ENCODE assay signal across 30 cellular contexts in the genomic region with DNA sequence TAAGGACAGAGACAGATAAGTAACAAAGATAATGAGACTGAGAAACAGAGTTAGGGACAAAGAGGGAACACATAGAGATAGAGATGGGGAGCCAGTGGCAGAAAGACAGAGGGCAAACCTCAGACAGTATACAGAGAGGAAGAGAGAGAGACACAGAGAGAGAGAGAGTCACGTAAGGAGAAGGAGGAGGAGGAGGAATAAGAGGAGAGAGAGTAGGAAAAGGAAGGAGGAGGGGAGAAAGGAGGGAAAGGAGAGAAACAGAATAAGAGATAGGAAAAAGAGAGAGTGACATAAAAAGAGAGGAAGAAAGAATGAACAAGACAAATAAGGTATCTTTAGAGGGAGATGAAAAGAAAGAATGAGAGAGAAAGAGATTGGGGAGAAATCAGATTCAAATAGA. TPM values are rescaled to one million over a fixed set of nuclear protein-coding genes. Genes with fewer than 3 reads are reported as not detected.
DNase-seq lines count a peak whose midpoint lies in the region; ATAC-seq, FAIRE-seq and TF ChIP-seq lines count a peak whose summit lies in the region.
"Had no signal": no experiment of that assay in that cellular context is flagged by ENCODE, and none has a peak within 500 bp of the region (broad histone marks: within the 10 kb centered on the region; RNA-seq: fewer than 3 reads in every experiment).

No MANE protein-coding gene starts in this region.

- TF ChIP-seq POLR2A in K562 (conservative IDR thresholded peaks at IDR 0.05): no peak

- H3K27me3 ChIP-seq in K562 (ENCODE audit: control insufficient read depth in 2 of 2, insufficient read depth in 2 of 2, low read length in 2 of 2): peaks cover 14 to 37% of the 10 kb centered on the region in 2 experiments
- H3K27me3 ChIP-seq: BLaER1 had no signal

- CTCF ChIA-PET in HEK293 (lab: Yijun Ruan, JAX): interaction anchor here (0.6 kb wide), 1 partner anchor 130 kb away, joined by 4 read pairs; no protein-coding TSS in a partner anchor
- CTCF ChIA-PET in K562 (lab: Yijun Ruan, JAX; ENCODE audit: low intra/inter-chr PET ratio): no interaction called here

- peaks cover 32% of the 10 kb centered on the region for H3K27me3 Mint-ChIP-seq in nephron progenitor cell (ENCODE audit: low read depth, poor library complexity)

- H3K4me1 Mint-ChIP-seq in nephron progenitor cell: peaks cover 7% of the 10 kb centered on the region

- POLR2A ChIA-PET in HEK293 (lab: Yijun Ruan, JAX): interaction anchor here (0.5 kb wide), 1 partner anchor 128 kb away, joined by 3 read pairs; no protein-coding TSS in a partner anchor
- POLR2A ChIA-PET in K562 (lab: Yijun Ruan, JAX): no interaction called here

- DNase-seq in K562 (ENCODE audit: extremely low read depth in 1 of 4, low spot score in 3 of 4) (no peak), nephron progenitor cell (no peak), dedifferentiated amniotic fluid mesenchymal stem cell (ENCODE audit: extremely low spot score) (no peak)
- DNase-seq: 8988T; ACHN; BE2C; C1 segment of cervical spinal cord; CD4-positive, alpha-beta memory T cell; CD4-positive, CD25-positive, alpha-beta regulatory T cell; CD8-positive, alpha-beta memory T cell; COR-L47; DMS 273 treated with DMSO at 0.1 percent for 48 hours; DMS153; DMS53; DMS79; DND-41; EL; GDM1 had no signal

- no peaks in the 10 kb centered on the region for H3K36me3 Mint-ChIP-seq in nephron progenitor cell (ENCODE audit: low read depth)
- H3K36me3 Mint-ChIP-seq: CD14-positive monocyte; CD4-positive, alpha-beta memory T cell; CD4-positive, CD25-positive, alpha-beta regulatory T cell had no signal

- no peak for TF ChIP-seq EP300 in K562 (IDR thresholded peaks at IDR 0.05; ENCODE audit: low read length)

- no peaks in the 10 kb centered on the region for H3K79me2 ChIP-seq in K562 (ENCODE audit: control insufficient read depth, insufficient read depth, low read length)

- H3K4me1 ChIP-seq in HEK293 (ENCODE audit: control insufficient read depth, insufficient read depth, low read length): no peaks in the 10 kb centered on the region
- no peaks in the 10 kb centered on the region for H3K4me1 ChIP-seq in K562 (replicated peaks in 1 of 2; ENCODE audit: control insufficient read depth in 2 of 2, insufficient read depth in 2 of 2, low read length in 2 of 2)
- H3K4me1 ChIP-seq: BE2C had no signal

- H3K9ac ChIP-seq in K562 (ENCODE audit: insufficient read depth in 1 of 2, low read depth in 2 of 2, low read length in 2 of 2): no peak overlapping the region
- H3K9ac ChIP-seq: BLaER1 had no signal

- intact Hi-C loops in K562 (cut with micrococcal nuclease): no loop called here

- H3K27ac Mint-ChIP-seq in nephron progenitor cell: peak overlapping the region; percentile 44
- H3K27ac Mint-ChIP-seq: CD14-positive monocyte; CD4-positive, alpha-beta memory T cell had no signal

- H3K36me3 ChIP-seq in HEK293 (ENCODE audit: control insufficient read depth in 2 of 2, insufficient read depth in 1 of 2, low read length in 2 of 2) (no peaks in the 10 kb centered on the region), K562 (ENCODE audit: control insufficient read depth, insufficient read depth, low read length) (no peaks in the 10 kb centered on the region)
- H3K36me3 ChIP-seq: BE2C, BLaER1 had no signal

- in situ Hi-C loops in K562 (cut with MboI): no loop called here

- H2AFZ ChIP-seq in K562 (ENCODE audit: low read depth, low read length): no peak overlapping the region

- no peak for TF ChIP-seq RAD21 in K562 (CRISPR knock-in tag; conservative IDR thresholded peaks at IDR 0.05 in 1 of 2, IDR thresholded peaks at IDR 0.05 in 1 of 2)

- WGBS in K562 (ENCODE audit: insufficient coverage, low coverage, missing lambda C conversion rate): 0% methylated on average over 1 of the region's 1 CpG

- FAIRE-seq in K562 (lab: Jason Lieb, UNC): no peak
- FAIRE-seq: A204.1, GM12878, GM12892, GM19239 had no signal

- peaks cover 6% of the 10 kb centered on the region for H3K9me3 Mint-ChIP-seq in nephron progenitor cell
- H3K9me3 Mint-ChIP-seq: CD4-positive, CD25-positive, alpha-beta regulatory T cell; CD8-positive, alpha-beta memory T cell had no signal

- ATAC-seq in K562 (no peak), GM18502 (IDR thresholded peaks at IDR 0.05; ENCODE audit: poor library complexity, unreplicated experiment) (no peak)
- ATAC-seq: GM12878 had no signal

- no peak overlapping the region for H3K4me2 ChIP-seq in K562 (ENCODE audit: insufficient read depth, low read length)
- H3K4me2 ChIP-seq: BLaER1 had no signal

- no peak for TF ChIP-seq CTCF in HEK293 (tag by site-specific recombination; IDR thresholded peaks at IDR 0.05)
- TF ChIP-seq CTCF in K562 (IDR thresholded peaks at IDR 0.05 in 2 of 3, conservative IDR thresholded peaks at IDR 0.05 in 1 of 3; ENCODE audit: insufficient read depth in 2 of 3, low read depth in 1 of 3, low read length in 3 of 3): no peak
- no peak for TF ChIP-seq CTCF in nephron progenitor cell (IDR thresholded peaks at IDR 0.05)

- no TSS peak for BruUV-seq in K562 (replicated peaks; lab: Mats Ljungman, UMichigan)

- H3K27ac ChIP-seq in HEK293 (ENCODE audit: extremely low read depth, low read depth, low read length) (no peak overlapping the region), K562 (ENCODE audit: extremely low read depth, low read depth, low read length) (no peak overlapping the region)
- H3K27ac ChIP-seq: BLaER1 had no signal

- no peak overlapping the region for H3K4me3 Mint-ChIP-seq in nephron progenitor cell
- H3K4me3 Mint-ChIP-seq: CD14-positive monocyte; CD4-positive, alpha-beta memory T cell; CD4-positive, CD25-positive, alpha-beta regulatory T cell; CD8-positive, alpha-beta memory T cell had no signal

- H3K9me1 ChIP-seq in K562 (ENCODE audit: control insufficient read depth, insufficient read depth, low read length): no peaks in the 10 kb centered on the region

- H3K4me3 ChIP-seq in HEK293 (ENCODE audit: low read depth, low read length) (no peak overlapping the region), K562 (no peak overlapping the region)
- H3K4me3 ChIP-seq: BLaER1, GM12878 had no signal

- peaks cover 3% of the 10 kb centered on the region; the same call in 1 of the 2 replicates for H4K20me1 ChIP-seq in K562 (replicated peaks; ENCODE audit: control insufficient read depth, insufficient read depth, low read length)
- H4K20me1 ChIP-seq: BLaER1 had no signal

- H3K9me3 ChIP-seq in HEK293 (ENCODE audit: control insufficient read depth, insufficient read depth, low read depth, low read length): no peaks in the 10 kb centered on the region; the same call in 1 of the 2 replicates
- H3K9me3 ChIP-seq in K562 (replicated peaks; ENCODE audit: control insufficient read depth, insufficient read depth, low read depth, low read length): no peaks in the 10 kb centered on the region
- H3K9me3 ChIP-seq: BE2C, BLaER1 had no signal

TF ChIP-seq in HEK293, 187 proteins besides CTCF, POLR2A, EP300 and RAD21:
- no peak for TF ChIP-seq ZFHX2 (tag by site-specific recombination; conservative IDR thresholded peaks at IDR 0.05)
- TF ChIP-seq PRDM1 (tag by site-specific recombination; IDR thresholded peaks at IDR 0.05): peak; percentile 93
TF ChIP-seq in HEK293: peak in this region for 1.

TF ChIP-seq in K562, 482 proteins besides CTCF, POLR2A, EP300 and RAD21:
- TF ChIP-seq, protein P1, sequence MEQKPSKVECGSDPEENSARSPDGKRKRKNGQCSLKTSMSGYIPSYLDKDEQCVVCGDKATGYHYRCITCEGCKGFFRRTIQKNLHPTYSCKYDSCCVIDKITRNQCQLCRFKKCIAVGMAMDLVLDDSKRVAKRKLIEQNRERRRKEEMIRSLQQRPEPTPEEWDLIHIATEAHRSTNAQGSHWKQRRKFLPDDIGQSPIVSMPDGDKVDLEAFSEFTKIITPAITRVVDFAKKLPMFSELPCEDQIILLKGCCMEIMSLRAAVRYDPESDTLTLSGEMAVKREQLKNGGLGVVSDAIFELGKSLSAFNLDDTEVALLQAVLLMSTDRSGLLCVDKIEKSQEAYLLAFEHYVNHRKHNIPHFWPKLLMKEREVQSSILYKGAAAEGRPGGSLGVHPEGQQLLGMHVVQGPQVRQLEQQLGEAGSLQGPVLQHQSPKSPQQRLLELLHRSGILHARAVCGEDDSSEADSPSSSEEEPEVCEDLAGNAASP (IDR thresholded peaks at IDR 0.05): no peak
- TF ChIP-seq ZNF512 (tag; IDR thresholded peaks at IDR 0.05): peak; percentile 57; the same call in 1 of the 2 replicates
- peak; percentile 52; the same call in 1 of the 2 replicates for TF ChIP-seq OTX1 (CRISPR knock-in tag; IDR thresholded peaks at IDR 0.05)

RNA-seq across cellular contexts. Expression of gene CYP2B6, which starts 23.6 kb away (rescaled TPM):
- total RNA-seq in K562 (2011; cell fraction: chromatin; rRNA removed; ENCODE audit: low replicate concordance): not detected in 2 replicates
- total RNA-seq in K562 (2011; cell fraction: nucleolus; rRNA removed): not detected in 2 replicates
- not detected in 2 replicates for total RNA-seq in K562 (2011; cell fraction: nucleoplasm; rRNA removed)
- total RNA-seq in K562 (2014; rRNA removed): not detected in 2 replicates
- total RNA-seq in K562 (2014; rRNA removed; fragmentation: Illumina TruSeq; extraction: Trizol): not detected in 2 replicates
- not detected in 2 replicates for total RNA-seq in K562 (2015; rRNA removed; fragmentation: Illumina TruSeq; extraction: Trizol)
- 0.04 and 0.20 TPM in 2 replicates for total RNA-seq in K562 (2021)
- polyA plus RNA-seq in K562 (2011; rRNA removed): not detected in 2 replicates
- polyA plus RNA-seq in K562 (2011; cell fraction: cytosol; rRNA removed): not detected in 2 replicates
- polyA plus RNA-seq in K562 (2011; cell fraction: nucleus; rRNA removed): not detected in 2 replicates
- not detected in 2 replicates for polyA plus RNA-seq in K562 (2012)
- polyA plus RNA-seq in K562 (2014; fragmentation: Illumina TruSeq; extraction: Trizol): not detected in 2 replicates
- not detected for polyA plus RNA-seq in K562 (2014; fragmentation: Nextera tagmentation; extraction: Ambion mirVana)
- polyA plus RNA-seq in K562 (2014; rRNA removed): not detected in 2 replicates
- not detected in 2 replicates for polyA minus RNA-seq in K562 (2011; rRNA and poly(A)+ RNA removed)
- polyA minus RNA-seq in K562 (2011; cell fraction: cytosol; rRNA and poly(A)+ RNA removed): not detected in 2 replicates
- not detected in 2 replicates for polyA minus RNA-seq in K562 (2011; cell fraction: nucleus; rRNA and poly(A)+ RNA removed)
- total RNA-seq: A673; CD4-positive, alpha-beta memory T cell; CD4-positive, CD25-positive, alpha-beta regulatory T cell; CD8-positive, alpha-beta memory T cell; Daoy; G401 had no signal
- polyA plus RNA-seq: AG04450; CD14-positive monocyte; CD4-positive, alpha-beta memory T cell; CD8-positive, alpha-beta memory T cell had no signal
